ENCODE assay signal across 2 cellular contexts in the genomic region with DNA sequence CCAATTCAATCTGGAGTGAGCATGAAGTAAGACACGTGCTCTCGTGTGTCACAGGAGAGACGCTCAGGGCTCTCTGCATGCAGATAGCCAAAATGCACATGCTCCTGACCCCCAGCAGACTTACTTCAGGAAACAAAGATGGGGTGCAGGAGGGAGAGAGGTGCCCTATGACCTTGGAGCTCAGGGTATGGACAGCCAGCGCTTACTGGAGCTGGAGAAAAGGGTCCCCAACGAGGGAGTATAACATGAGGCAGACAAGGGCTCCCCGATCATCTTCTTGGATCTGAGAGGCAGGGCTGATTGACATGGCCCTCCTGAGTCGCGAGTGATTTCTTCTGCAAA.
A peak's percentile ranks its signal among the peaks of the same experiment; 100 is the strongest.
TF ChIP-seq lines count a peak whose summit lies in the region.

No MANE protein-coding gene starts in this region.

TF ChIP-seq in HepG2, 621 proteins besides CTCF, POLR2A, EP300 and RAD21:
- no peak for TF ChIP-seq NFAT5 (CRISPR knock-in tag; IDR thresholded peaks at IDR 0.05)
- TF ChIP-seq RBM39 (IDR thresholded peaks at IDR 0.05; ENCODE audit: low read depth, low read length, poor library complexity, severe bottlenecking): no peak
- no peak for TF ChIP-seq ZNF780A (CRISPR knock-in tag; IDR thresholded peaks at IDR 0.05)
- TF ChIP-seq MNT (IDR thresholded peaks at IDR 0.05): peak; percentile 69

TF ChIP-seq in GM12878, 131 proteins besides CTCF, POLR2A, EP300 and RAD21 (continued from another document):
- no peak for TF ChIP-seq REST (IDR thresholded peaks at IDR 0.05; ENCODE audit: low read depth, low read length)
- TF ChIP-seq PKNOX1 (IDR thresholded peaks at IDR 0.05): no peak
- TF ChIP-seq ETV6 (conservative IDR thresholded peaks at IDR 0.05 in 1 of 2, IDR thresholded peaks at IDR 0.05 in 1 of 2; ENCODE audit: borderline replicate concordance in 1 of 2, low read depth in 1 of 2): peak in 1 of 2 experiments; percentile 90; a peak in 1 of 4 replicates
- TF ChIP-seq, protein P1, sequence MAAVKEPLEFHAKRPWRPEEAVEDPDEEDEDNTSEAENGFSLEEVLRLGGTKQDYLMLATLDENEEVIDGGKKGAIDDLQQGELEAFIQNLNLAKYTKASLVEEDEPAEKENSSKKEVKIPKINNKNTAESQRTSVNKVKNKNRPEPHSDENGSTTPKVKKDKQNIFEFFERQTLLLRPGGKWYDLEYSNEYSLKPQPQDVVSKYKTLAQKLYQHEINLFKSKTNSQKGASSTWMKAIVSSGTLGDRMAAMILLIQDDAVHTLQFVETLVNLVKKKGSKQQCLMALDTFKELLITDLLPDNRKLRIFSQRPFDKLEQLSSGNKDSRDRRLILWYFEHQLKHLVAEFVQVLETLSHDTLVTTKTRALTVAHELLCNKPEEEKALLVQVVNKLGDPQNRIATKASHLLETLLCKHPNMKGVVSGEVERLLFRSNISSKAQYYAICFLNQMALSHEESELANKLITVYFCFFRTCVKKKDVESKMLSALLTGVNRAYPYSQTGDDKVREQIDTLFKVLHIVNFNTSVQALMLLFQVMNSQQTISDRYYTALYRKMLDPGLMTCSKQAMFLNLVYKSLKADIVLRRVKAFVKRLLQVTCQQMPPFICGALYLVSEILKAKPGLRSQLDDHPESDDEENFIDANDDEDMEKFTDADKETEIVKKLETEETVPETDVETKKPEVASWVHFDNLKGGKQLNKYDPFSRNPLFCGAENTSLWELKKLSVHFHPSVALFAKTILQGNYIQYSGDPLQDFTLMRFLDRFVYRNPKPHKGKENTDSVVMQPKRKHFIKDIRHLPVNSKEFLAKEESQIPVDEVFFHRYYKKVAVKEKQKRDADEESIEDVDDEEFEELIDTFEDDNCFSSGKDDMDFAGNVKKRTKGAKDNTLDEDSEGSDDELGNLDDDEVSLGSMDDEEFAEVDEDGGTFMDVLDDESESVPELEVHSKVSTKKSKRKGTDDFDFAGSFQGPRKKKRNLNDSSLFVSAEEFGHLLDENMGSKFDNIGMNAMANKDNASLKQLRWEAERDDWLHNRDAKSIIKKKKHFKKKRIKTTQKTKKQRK (IDR thresholded peaks at IDR 0.05; ENCODE audit: low read depth, low read length): no peak
- TF ChIP-seq SMARCA5 (IDR thresholded peaks at IDR 0.05): no peak
- no peak for TF ChIP-seq HDAC2 (IDR thresholded peaks at IDR 0.05)
- no peak for TF ChIP-seq ESRRA (IDR thresholded peaks at IDR 0.05; ENCODE audit: low read length)
- no peak for TF ChIP-seq TBL1XR1 (IDR thresholded peaks at IDR 0.05; ENCODE audit: low read depth, low read length)
- no peak for TF ChIP-seq TARDBP (IDR thresholded peaks at IDR 0.05; ENCODE audit: borderline replicate concordance)
TF ChIP-seq in GM12878: peak in this region for 2.
